Comparison of ENCODE assay signal across 28 cellular contexts in genomic region chr1:71088645-71089287, GRCh38. TPM values are rescaled to one million over a fixed set of nuclear protein-coding genes. Genes with fewer than 3 reads are reported as not detected.
DNase-seq lines count a peak whose midpoint lies in the region; ATAC-seq, FAIRE-seq and TF ChIP-seq lines count a peak whose summit lies in the region.
"Had no signal": no experiment of that assay in that cellular context is flagged by ENCODE, and none has a peak within 500 bp of the region (broad histone marks: within the 10 kb centered on the region; RNA-seq: fewer than 3 reads in every experiment).

No MANE protein-coding gene starts in this region.

- no peaks in the 10 kb centered on the region for H3K36me3 ChIP-seq in sigmoid colon
- H3K36me3 ChIP-seq: gastrocnemius medialis, MG63, neural progenitor cell had no signal

- peak; percentile 71 for FAIRE-seq in colon (lab: Jason Lieb, UNC)
- FAIRE-seq: GM12878, H54 had no signal

- no peaks in the 10 kb centered on the region for H3K27me3 ChIP-seq in sigmoid colon
- H3K27me3 ChIP-seq: gastrocnemius medialis, MG63 had no signal

- no peaks in the 10 kb centered on the region for H3K9me3 ChIP-seq in sigmoid colon
- H3K9me3 ChIP-seq: gastrocnemius medialis had no signal

- intact Hi-C loops in left colon (cut with DNase I, micrococcal nuclease) (no loop called here), sigmoid colon (cut with DNase I) (no loop called here)

- no peak for TF ChIP-seq POLR2A in sigmoid colon (IDR thresholded peaks at IDR 0.05)

- peak; percentile 91 for ATAC-seq in left colon
- no peak for ATAC-seq in HG02588 (IDR thresholded peaks at IDR 0.05; ENCODE audit: unreplicated experiment)
- ATAC-seq in GM18861 (IDR thresholded peaks at IDR 0.05; ENCODE audit: unreplicated experiment) = no peak
- ATAC-seq: gastrocnemius medialis, GM12878, WTC11 had no signal

- no peak overlapping the region for H3K4me3 ChIP-seq in sigmoid colon
- H3K4me3 ChIP-seq: gastrocnemius medialis, GM12878, MG63, neural progenitor cell had no signal

- peaks cover 0 to 14% (median 10%) of the 10 kb centered on the region in 4 donors for H3K4me1 ChIP-seq in sigmoid colon
- H3K4me1 ChIP-seq: gastrocnemius medialis, neural progenitor cell had no signal

- WGBS in sigmoid colon, 2 donors = 16 to 68% methylated on average over 5 of the region's 5 CpGs

- no peak for TF ChIP-seq CTCF in sigmoid colon (IDR thresholded peaks at IDR 0.05)

- TF ChIP-seq EP300 in sigmoid colon (IDR thresholded peaks at IDR 0.05) = no peak

- DNase-seq in NCI-H82 (lab: John Stamatoyannopoulos, UW) (peak; percentile 34), left colon (peak; percentile 19 to 51), sigmoid colon (no peak), RPMI8226 (no peak), NCI-H446 treated with DMSO at 0.1 percent for 48 hours (lab: John Stamatoyannopoulos, UW) (no peak)
- DNase-seq: activated CD4-positive, alpha-beta T cell treated with anti-CD3 and anti-CD28 coated beads, Interleukin-2, amount 10 ng/mL, durations not matched to agents 7 days and 5 days; activated effector memory CD4-positive, alpha-beta T cell treated with anti-CD3 and anti-CD28 coated beads, Interleukin-2, amount 50 U/mL, for 16 hours; activated T-cell treated with anti-CD3 and anti-CD28 coated beads, Interleukin-2, amount 50 U/mL, for 24 hours; caudate nucleus; endodermal cell; gastrocnemius medialis; hippocampal formation; KBM-7; mesendoderm; MG63; NCI-H2081; NCI-H69; right cardiac atrium; stimulated activated CD4-positive, alpha-beta T cell treated with anti-CD3 and anti-CD28 coated beads, Interleukin-2, amount 100 ng/mL, for 48 hours; trophoblast cell had no signal

- peak overlapping the region in 3 of 4 donors; percentile 45 to 87 (median 60) for H3K27ac ChIP-seq in sigmoid colon
- H3K27ac ChIP-seq: gastrocnemius medialis, neural progenitor cell had no signal

RNA-seq across cellular contexts. Expression of gene ZRANB2, which starts 7.9 kb away (rescaled TPM):
- 10 to 100 TPM; 76.3 to 76.8 TPM for total RNA-seq in left colon
- 100 to 1,000 TPM in 1 of 4 donors, 10 to 100 TPM in 3; 63.4 to 119 (median 85.2) TPM for total RNA-seq in sigmoid colon
- polyA plus RNA-seq in sigmoid colon = 10 to 100 TPM; 18.5 to 44.3 (median 19.2) TPM

RNA-seq across cellular contexts. Expression of gene PTGER3, which starts 41.1 kb away (rescaled TPM):
- 1 to 10 TPM in 1 of 2 donors, under 1 TPM in 1; 0.49 to 2.7 TPM for total RNA-seq in left colon
- total RNA-seq in sigmoid colon = 10 to 100 TPM; 26.8 to 52.4 (median 38.7) TPM
- polyA plus RNA-seq in sigmoid colon = 1 to 10 TPM in 1 of 3 donors, under 1 TPM in 2; 0.46 to 4.0 (median 0.60) TPM
- total RNA-seq: GM12878 had no signal
- polyA plus RNA-seq: AG04450 had no signal

Comparison
In these comparisons a context has a peak if more than half of its experiments do, and no peak if none do; other contexts are left out.
1. DNase-seq: peak in NCI-H82 (single experiment) and left colon (2 of 2); none in sigmoid colon (single experiment), RPMI8226 (single experiment) and NCI-H446 treated with DMSO at 0.1 percent for 48 hours (single experiment).
2. RNA of gene PTGER3, which starts 41.1 kb away (total RNA-seq): 26.8 to 52.4 TPM in sigmoid colon; 0.49 to 2.7 TPM in left colon; every median in the first group is over 4 times any median in the second.